21 cellular contexts compared by ENCODE assay signal in genomic region chr14:54761835-54762234, GRCh38.
"Had no signal": no experiment of that assay in that cellular context is flagged by ENCODE, and none has a peak within 500 bp of the region (broad histone marks: within the 10 kb centered on the region; RNA-seq: fewer than 3 reads in every experiment).

No MANE protein-coding gene starts in this region.

- H3K36me3 Mint-ChIP-seq: natural killer cell treated with Interleukin-12 subunit alpha and Interleukin-12 subunit beta and Interleukin-15 and Interleukin-18, amount 100 ng/mL, for 72 hours; T-cell had no signal

- H3K4me3 ChIP-seq: esophagus squamous epithelium, left lung, skin epidermis, stomach, testis had no signal

- H3K27ac Mint-ChIP-seq: activated CD4-positive, alpha-beta memory T cell treated with anti-CD3 and anti-CD28 coated beads, Interleukin-2, amount 10 ng/mL, durations not matched to agents 7 days and 5 days; activated CD4-positive, alpha-beta T cell treated with anti-CD3 and anti-CD28 coated beads for 36 hours; activated naive CD8-positive, alpha-beta T cell; natural killer cell treated with Interleukin-12 subunit alpha and Interleukin-12 subunit beta and Interleukin-15 and Interleukin-18, amount 100 ng/mL, for 72 hours; T-cell had no signal

- H3K9me3 Mint-ChIP-seq: activated CD4-positive, alpha-beta memory T cell treated with anti-CD3 and anti-CD28 coated beads, Interleukin-2, amount 10 ng/mL, durations not matched to agents 7 days and 5 days; central memory CD8-positive, alpha-beta T cell; natural killer cell treated with Interleukin-12 subunit alpha and Interleukin-12 subunit beta and Interleukin-15 and Interleukin-18, amount 100 ng/mL, for 72 hours; T-cell had no signal

- DNase-seq: activated CD4-positive, alpha-beta memory T cell treated with anti-CD3 and anti-CD28 coated beads, Interleukin-2, amount 10 ng/mL, durations not matched to agents 7 days and 5 days; activated CD4-positive, alpha-beta T cell treated with anti-CD3 and anti-CD28 coated beads for 36 hours; activated CD8-positive, alpha-beta memory T cell treated with anti-CD3 and anti-CD28 coated beads, Interleukin-2, amount 50 U/mL, for 4 hours; activated effector memory CD4-positive, alpha-beta T cell treated with anti-CD3 and anti-CD28 coated beads, Interleukin-2, amount 50 U/mL, for 16 hours; activated T-cell treated with anti-CD3 and anti-CD28 coated beads, Interleukin-2, amount 50 U/mL, for 48 hours; cortex of kidney; effector CD4-positive, alpha-beta T cell; esophagus squamous epithelium; hippocampal formation; left lung; posterior cingulate gyrus; stimulated activated CD4-positive, alpha-beta T cell treated with anti-CD3 and anti-CD28 coated beads, Interleukin-4, amount 100 ng/mL, for 24 hours; stomach; T-cell; testis; WERI-Rb-1 had no signal

- H3K4me3 Mint-ChIP-seq: activated CD4-positive, alpha-beta memory T cell treated with anti-CD3 and anti-CD28 coated beads, Interleukin-2, amount 10 ng/mL, durations not matched to agents 7 days and 5 days; activated CD4-positive, alpha-beta T cell treated with anti-CD3 and anti-CD28 coated beads for 36 hours; activated naive CD8-positive, alpha-beta T cell; central memory CD8-positive, alpha-beta T cell; natural killer cell treated with Interleukin-12 subunit alpha and Interleukin-12 subunit beta and Interleukin-15 and Interleukin-18, amount 100 ng/mL, for 72 hours; T-cell had no signal

- H3K4me1 Mint-ChIP-seq: central memory CD8-positive, alpha-beta T cell had no signal

- H3K9me3 ChIP-seq: esophagus squamous epithelium, left lung, stomach, testis had no signal

- H3K27me3 ChIP-seq: brain microvascular endothelial cell, esophagus squamous epithelium, left lung, stomach, testis had no signal

- ATAC-seq: activated CD4-positive, alpha-beta T cell treated with anti-CD3 and anti-CD28 coated beads for 36 hours; left lung; T-cell had no signal

- H3K27ac ChIP-seq: brain microvascular endothelial cell, esophagus squamous epithelium, left lung, skin epidermis, stomach, testis, WERI-Rb-1 had no signal

- H3K4me1 ChIP-seq: left lung had no signal
